In genomic region chr10:133258818-133259602, GRCh38 we compare ENCODE assay signal across 8 cellular contexts. TPM values are rescaled to one million over a fixed set of nuclear protein-coding genes. Genes with fewer than 3 reads are reported as not detected.
DNase-seq lines count a peak whose midpoint lies in the region; ATAC-seq and TF ChIP-seq lines count a peak whose summit lies in the region.

No MANE protein-coding gene starts in this region.

- H3K9me3 ChIP-seq in HEK293 (ENCODE audit: control insufficient read depth, insufficient read depth, low read depth, low read length) (no peaks in the 10 kb centered on the region), right cardiac atrium (ENCODE audit: control insufficient read depth, low read length) (no peaks in the 10 kb centered on the region)

- H3K27ac ChIP-seq in HEK293 (ENCODE audit: extremely low read depth, low read depth, low read length): no peak overlapping the region
- H3K27ac ChIP-seq in right cardiac atrium (ENCODE audit: low read length): no peak overlapping the region

- peaks cover 58% of the 10 kb centered on the region for H3K4me1 Mint-ChIP-seq in activated naive CD8-positive, alpha-beta T cell treated with anti-CD3 and anti-CD28 coated beads, Interleukin-2, amount 50 U/mL, for 24 hours

- no peaks in the 10 kb centered on the region for H3K9me3 Mint-ChIP-seq in activated naive CD8-positive, alpha-beta T cell treated with anti-CD3 and anti-CD28 coated beads, Interleukin-2, amount 50 U/mL, for 24 hours

- ATAC-seq in activated naive CD8-positive, alpha-beta T cell treated with anti-CD3 and anti-CD28 coated beads, Interleukin-2, amount 50 U/mL, for 24 hours: peak; percentile 71
- ATAC-seq in right cardiac atrium: peak; percentile 14 to 58
- ATAC-seq in GM19452 (IDR thresholded peaks at IDR 0.05; ENCODE audit: unreplicated experiment): no peak
- no peak for ATAC-seq in GM21367 (IDR thresholded peaks at IDR 0.05; ENCODE audit: unreplicated experiment)
- no peak for ATAC-seq in GM19035 (IDR thresholded peaks at IDR 0.05; ENCODE audit: unreplicated experiment)

- intact Hi-C loops in right cardiac atrium (cut with DNase I): no loop called here

- TF ChIP-seq CTCF in HEK293 (tag by site-specific recombination; IDR thresholded peaks at IDR 0.05): no peak

- peak overlapping the region; percentile 79 for H3K4me3 Mint-ChIP-seq in activated naive CD8-positive, alpha-beta T cell treated with anti-CD3 and anti-CD28 coated beads, Interleukin-2, amount 50 U/mL, for 24 hours

- H3K36me3 Mint-ChIP-seq in activated naive CD8-positive, alpha-beta T cell treated with anti-CD3 and anti-CD28 coated beads, Interleukin-2, amount 50 U/mL, for 24 hours (ENCODE audit: low read depth): peaks cover 5% of the 10 kb centered on the region

- POLR2A ChIA-PET in HEK293 (lab: Yijun Ruan, JAX): no interaction called here

- peaks cover 4% of the 10 kb centered on the region for H3K27me3 Mint-ChIP-seq in activated naive CD8-positive, alpha-beta T cell treated with anti-CD3 and anti-CD28 coated beads, Interleukin-2, amount 50 U/mL, for 24 hours

- peak; percentile 78 for DNase-seq in T follicular helper cell (ENCODE audit: low read depth)
- peak; percentile 91 for DNase-seq in activated naive CD8-positive, alpha-beta T cell treated with anti-CD3 and anti-CD28 coated beads, Interleukin-2, amount 50 U/mL, for 24 hours
- peak; percentile 86 to 89 (median 88) for DNase-seq in right cardiac atrium
- peak; percentile 90 to 95 for DNase-seq in stimulated activated CD4-positive, alpha-beta T cell treated with anti-CD3 and anti-CD28 coated beads, Interleukin-15, amount 100 ng/mL, for 48 hours (ENCODE audit: low read depth in 2 of 2)

- WGBS in right cardiac atrium: 40% methylated on average over 24 of the region's 24 CpGs

- H3K27ac Mint-ChIP-seq in activated naive CD8-positive, alpha-beta T cell treated with anti-CD3 and anti-CD28 coated beads, Interleukin-2, amount 50 U/mL, for 24 hours: peak overlapping the region; percentile 99

- CTCF ChIA-PET in HEK293 (lab: Yijun Ruan, JAX): interaction anchor here (1.0 to 1.3 kb wide), 2 partner anchors 113 to 116 kb away, joined by 3 to 4 read pairs; no protein-coding TSS in a partner anchor

- H3K36me3 ChIP-seq in HEK293 (ENCODE audit: control insufficient read depth in 2 of 2, insufficient read depth in 1 of 2, low read length in 2 of 2): no peaks in the 10 kb centered on the region

- H3K4me1 ChIP-seq in HEK293 (ENCODE audit: control insufficient read depth, insufficient read depth, low read length) (peaks cover 3% of the 10 kb centered on the region), right cardiac atrium (ENCODE audit: control insufficient read depth, insufficient read depth, low read length) (no peaks in the 10 kb centered on the region)

- no peaks in the 10 kb centered on the region for H3K27me3 ChIP-seq in right cardiac atrium (ENCODE audit: control insufficient read depth, insufficient read depth)

- no peak overlapping the region for H3K4me3 ChIP-seq in HEK293 (ENCODE audit: low read depth, low read length)
- H3K4me3 ChIP-seq in right cardiac atrium (ENCODE audit: low read length): no peak overlapping the region

TF ChIP-seq in HEK293, 187 proteins besides CTCF, POLR2A, EP300 and RAD21 (continues in another document):
- 0 out of 2 replicates have a peak, but pooled peaks have one; percentile 60 for TF ChIP-seq ZNF639 (tag by site-specific recombination; IDR thresholded peaks at IDR 0.05)
- no peak for TF ChIP-seq ZNF37A (tag by site-specific recombination; IDR thresholded peaks at IDR 0.05)
- no peak for TF ChIP-seq ZNF114 (tag by site-specific recombination; IDR thresholded peaks at IDR 0.05)
- TF ChIP-seq ZNF398 (tag by site-specific recombination; IDR thresholded peaks at IDR 0.05): peak; percentile 58
- no peak for TF ChIP-seq MEIS1 (CRISPR knock-in tag; IDR thresholded peaks at IDR 0.05; ENCODE audit: borderline replicate concordance)
- TF ChIP-seq ZNF366 (tag by site-specific recombination; conservative IDR thresholded peaks at IDR 0.05): peak; percentile 33; the same call in 1 of the 2 replicates
- no peak for TF ChIP-seq OSR2 (tag by site-specific recombination; IDR thresholded peaks at IDR 0.05)
- no peak for TF ChIP-seq ZNF621 (tag by site-specific recombination; IDR thresholded peaks at IDR 0.05)
- no peak for TF ChIP-seq ZNF585B (tag by site-specific recombination; IDR thresholded peaks at IDR 0.05)
- no peak for TF ChIP-seq ZNF350 (tag by site-specific recombination; IDR thresholded peaks at IDR 0.05)
- TF ChIP-seq GLIS2 (tag by site-specific recombination; IDR thresholded peaks at IDR 0.05): no peak
- no peak for TF ChIP-seq ZNF302 (tag by site-specific recombination; IDR thresholded peaks at IDR 0.05; ENCODE audit: low read depth)
- peak; percentile 47; the same call in 1 of the 2 replicates for TF ChIP-seq PATZ1 (tag by site-specific recombination; IDR thresholded peaks at IDR 0.05)
- no peak for TF ChIP-seq ZNF18 (tag by site-specific recombination; IDR thresholded peaks at IDR 0.05)
- TF ChIP-seq ZNF214 (tag by site-specific recombination; IDR thresholded peaks at IDR 0.05; ENCODE audit: borderline replicate concordance): no peak
- TF ChIP-seq ZNF175 (tag by site-specific recombination; IDR thresholded peaks at IDR 0.05): no peak
- no peak for TF ChIP-seq ZNF677 (tag by site-specific recombination; IDR thresholded peaks at IDR 0.05)
- no peak for TF ChIP-seq ZNF2 (tag by site-specific recombination; IDR thresholded peaks at IDR 0.05)

RNA-seq across cellular contexts. Expression of gene ADAM8, which starts 17.7 kb away (rescaled TPM):
- 1 to 10 TPM; 1.4 to 2.1 (median 1.5) TPM for total RNA-seq in right cardiac atrium
- 0.50 TPM for polyA plus RNA-seq in right cardiac atrium

RNA-seq across cellular contexts. Expression of gene VENTX, which starts 21.4 kb away (rescaled TPM):
- under 1 TPM; 0.45 to 0.89 (median 0.68) TPM for total RNA-seq in right cardiac atrium
- polyA plus RNA-seq in right cardiac atrium: 0.48 TPM

RNA-seq across cellular contexts. Expression of gene UTF1, which starts 29.0 kb away (rescaled TPM):
- not detected for total RNA-seq in right cardiac atrium
- not detected for polyA plus RNA-seq in right cardiac atrium

RNA-seq across cellular contexts. Expression of gene TUBGCP2, which starts 49.7 kb away (rescaled TPM):
- total RNA-seq in right cardiac atrium: 10 to 100 TPM; 34.9 to 45.9 (median 37.4) TPM
- polyA plus RNA-seq in right cardiac atrium: 23.0 TPM

RNA-seq across cellular contexts. Expression of gene ZNF511, which starts 49.7 kb away (rescaled TPM):
- 10 to 100 TPM; 40.2 to 51.8 (median 49.2) TPM for total RNA-seq in right cardiac atrium
- 60.8 TPM for polyA plus RNA-seq in right cardiac atrium

Comparison
In these comparisons a context has a peak if more than half of its experiments do, and no peak if none do; other contexts are left out.
1. ATAC-seq: peak in activated naive CD8-positive, alpha-beta T cell treated with anti-CD3 and anti-CD28 coated beads, Interleukin-2, amount 50 U/mL, for 24 hours (single experiment) and right cardiac atrium (2 of 2); none in GM19452 (single experiment), GM21367 (single experiment) and GM19035 (single experiment).
2. Peak in every context shown above with its lines, with median percentiles within 50 percentile points of each other: DNase-seq.